In genomic region chr2:218228366-218229092, GRCh38 we compare ENCODE assay signal across 8 cellular contexts. TPM values are rescaled to one million over a fixed set of nuclear protein-coding genes. Genes with fewer than 3 reads are reported as not detected.
A peak's percentile ranks its signal among the peaks of the same experiment; 100 is the strongest.
DNase-seq lines count a peak whose midpoint lies in the region; ATAC-seq, FAIRE-seq and TF ChIP-seq lines count a peak whose summit lies in the region.

No MANE protein-coding gene starts in this region.

- FAIRE-seq in bronchial epithelial cell (lab: Jason Lieb, UNC) = no peak

- POLR2A ChIA-PET in CD4-positive, alpha-beta memory T cell (lab: Charles Lee; ENCODE audit: partially characterized antibody) = interaction anchor here (0.7 to 7.9 kb wide), 8 partner anchors 10 to 443 kb away, joined by 3 to 144 read pairs (median 6); partner anchors contain the start of genes AAMP, ARPC2 and PNKD

- H3K27ac ChIP-seq in CD4-positive, alpha-beta memory T cell (ENCODE audit: low read depth, low read length) = peak overlapping the region; percentile 35
- H3K27ac ChIP-seq in neutrophil = peak overlapping the region; percentile 77

- no peaks in the 10 kb centered on the region for H3K9me3 ChIP-seq in CD4-positive, alpha-beta memory T cell (ENCODE audit: control insufficient read depth in 1 of 2, low read length in 2 of 2)
- H3K9me3 ChIP-seq in neutrophil = no peaks in the 10 kb centered on the region

- peaks cover 52 to 89% (median 73%) of the 10 kb centered on the region in 4 donors for H3K4me1 Mint-ChIP-seq in CD4-positive, alpha-beta memory T cell

- peaks cover 50% of the 10 kb centered on the region for H3K36me3 ChIP-seq in CD4-positive, alpha-beta memory T cell (ENCODE audit: insufficient read depth, low read length)
- peaks cover 22% of the 10 kb centered on the region for H3K36me3 ChIP-seq in bronchial epithelial cell (ENCODE audit: control insufficient read depth, insufficient read depth, low read length)
- H3K36me3 ChIP-seq in neutrophil = peaks cover 93% of the 10 kb centered on the region

- no peak for ATAC-seq in GM21825 (IDR thresholded peaks at IDR 0.05; ENCODE audit: unreplicated experiment)
- no peak for ATAC-seq in HG03108 (IDR thresholded peaks at IDR 0.05; ENCODE audit: unreplicated experiment)
- ATAC-seq in HG03571 (IDR thresholded peaks at IDR 0.05; ENCODE audit: unreplicated experiment) = no peak

- DNase-seq in CD4-positive, alpha-beta memory T cell = no peak
- DNase-seq in M059J (ENCODE audit: low read depth) = peak; percentile 61
- DNase-seq in bronchial epithelial cell (ENCODE audit: low read depth) = peak; percentile 86
- no peak for DNase-seq in NK-92 treated with Interleukin-12 subunit alpha and Interleukin-12 subunit beta, amount 100 ng/mL, for 24 hours (lab: John Stamatoyannopoulos, UW)

- CTCF ChIA-PET in CD4-positive, alpha-beta memory T cell (lab: Charles Lee; ENCODE audit: partially characterized antibody) = interaction anchor here (0.8 to 7.8 kb wide), 10 partner anchors 10 to 158 kb away, joined by 3 to 67 read pairs (median 5); partner anchors contain the start of genes AAMP, ARPC2, CATIP and PNKD

- H3K27me3 ChIP-seq in CD4-positive, alpha-beta memory T cell (ENCODE audit: insufficient read depth, low read length) = no peaks in the 10 kb centered on the region
- no peaks in the 10 kb centered on the region for H3K27me3 ChIP-seq in bronchial epithelial cell (ENCODE audit: control insufficient read depth, insufficient read depth, low read length)
- H3K27me3 ChIP-seq in neutrophil = no peaks in the 10 kb centered on the region

- H3K27ac Mint-ChIP-seq in CD4-positive, alpha-beta memory T cell = peak overlapping the region; percentile 70 to 95 (median 90)

- H3K36me3 Mint-ChIP-seq in CD4-positive, alpha-beta memory T cell = peaks cover 53 to 81% of the 10 kb centered on the region in 2 donors

- no peak for TF ChIP-seq CTCF in bronchial epithelial cell (IDR thresholded peaks at IDR 0.05; ENCODE audit: insufficient read depth, low read length, severe bottlenecking)
- TF ChIP-seq CTCF in neutrophil (IDR thresholded peaks at IDR 0.05) = no peak

- peak overlapping the region in 5 of 8 donors; percentile 58 to 88 (median 76) for H3K4me3 Mint-ChIP-seq in CD4-positive, alpha-beta memory T cell

- no peaks in the 10 kb centered on the region for H3K27me3 Mint-ChIP-seq in CD4-positive, alpha-beta memory T cell

- H3K9me3 Mint-ChIP-seq in CD4-positive, alpha-beta memory T cell = no peaks in the 10 kb centered on the region

- intact Hi-C loops in CD4-positive, alpha-beta memory T cell (cut with micrococcal nuclease) = loop anchor here (1.0 to 2.0 kb wide), 3 partner anchors 10 to 42 kb away; no protein-coding TSS in a partner anchor

- peaks cover 85% of the 10 kb centered on the region for H3K4me1 ChIP-seq in CD4-positive, alpha-beta memory T cell (ENCODE audit: insufficient read depth, low read length)
- peaks cover 43 to 61% of the 10 kb centered on the region in 2 experiments for H3K4me1 ChIP-seq in neutrophil (ENCODE audit: control insufficient read depth in 1 of 2, insufficient read depth in 1 of 2, low read depth in 1 of 2, low read length in 1 of 2)

- H3K4me3 ChIP-seq in CD4-positive, alpha-beta memory T cell (ENCODE audit: low read length in 2 of 2) = no peak overlapping the region
- no peak overlapping the region for H3K4me3 ChIP-seq in bronchial epithelial cell (ENCODE audit: low read depth, low read length)
- H3K4me3 ChIP-seq in neutrophil (ENCODE audit: low read depth in 1 of 2, low read length in 1 of 2) = peak overlapping the region in 1 of 2 experiments; percentile 37

RNA-seq across cellular contexts. Expression of gene ARPC2, which starts 11.5 kb away (rescaled TPM):
- total RNA-seq in CD4-positive, alpha-beta memory T cell = 100 to 1,000 TPM; 412 to 414 TPM
- 1,000 to 10,000 TPM in 1 of 2 donors, 100 to 1,000 TPM in 1; 843 to 1,042 TPM for polyA plus RNA-seq in CD4-positive, alpha-beta memory T cell
- total RNA-seq in M059J (2014; rRNA removed; shearing (Covaris generic)) = 359 and 456 TPM in 2 replicates
- total RNA-seq in bronchial epithelial cell = 504 and 577 TPM in 2 replicates

RNA-seq across cellular contexts. Expression of gene GPBAR1, which starts 32.3 kb away (rescaled TPM):
- 1 to 10 TPM; 1.0 to 1.2 TPM for total RNA-seq in CD4-positive, alpha-beta memory T cell
- polyA plus RNA-seq in CD4-positive, alpha-beta memory T cell = under 1 TPM; 0.17 to 0.32 TPM
- total RNA-seq in M059J (2014; rRNA removed; shearing (Covaris generic)) = 0.37 TPM in 1 of 2 replicates, not detected in the other
- total RNA-seq in bronchial epithelial cell = under 0.01 TPM in 1 of 2 replicates, not detected in the other

RNA-seq across cellular contexts. Expression of gene AAMP, which starts 41.4 kb away (rescaled TPM):
- total RNA-seq in CD4-positive, alpha-beta memory T cell = 10 to 100 TPM; 66.2 to 66.3 TPM
- polyA plus RNA-seq in CD4-positive, alpha-beta memory T cell = 100 to 1,000 TPM in 1 of 2 donors, 10 to 100 TPM in 1; 78.9 to 101 TPM
- 108 and 153 TPM in 2 replicates for total RNA-seq in M059J (2014; rRNA removed; shearing (Covaris generic))
- total RNA-seq in bronchial epithelial cell = 205 and 229 TPM in 2 replicates

RNA-seq across cellular contexts. Expression of gene PNKD, which starts 41.8 kb away (rescaled TPM):
- total RNA-seq in CD4-positive, alpha-beta memory T cell = 10 to 100 TPM; 31.1 to 33.6 TPM
- 100 to 1,000 TPM in 1 of 2 donors, 10 to 100 TPM in 1; 84.3 to 101 TPM for polyA plus RNA-seq in CD4-positive, alpha-beta memory T cell
- 55.2 and 59.2 TPM in 2 replicates for total RNA-seq in M059J (2014; rRNA removed; shearing (Covaris generic))
- 10.3 and 16.8 TPM in 2 replicates for total RNA-seq in bronchial epithelial cell

Comparison
In these comparisons a context has a peak if more than half of its experiments do, and no peak if none do; other contexts are left out.
1. DNase-seq: peak in M059J (single experiment) and bronchial epithelial cell (single experiment); none in CD4-positive, alpha-beta memory T cell (0 of 5) and NK-92 treated with Interleukin-12 subunit alpha and Interleukin-12 subunit beta, amount 100 ng/mL, for 24 hours (single experiment).